ENCODE assay signal across 1 cellular context in the genomic region with DNA sequence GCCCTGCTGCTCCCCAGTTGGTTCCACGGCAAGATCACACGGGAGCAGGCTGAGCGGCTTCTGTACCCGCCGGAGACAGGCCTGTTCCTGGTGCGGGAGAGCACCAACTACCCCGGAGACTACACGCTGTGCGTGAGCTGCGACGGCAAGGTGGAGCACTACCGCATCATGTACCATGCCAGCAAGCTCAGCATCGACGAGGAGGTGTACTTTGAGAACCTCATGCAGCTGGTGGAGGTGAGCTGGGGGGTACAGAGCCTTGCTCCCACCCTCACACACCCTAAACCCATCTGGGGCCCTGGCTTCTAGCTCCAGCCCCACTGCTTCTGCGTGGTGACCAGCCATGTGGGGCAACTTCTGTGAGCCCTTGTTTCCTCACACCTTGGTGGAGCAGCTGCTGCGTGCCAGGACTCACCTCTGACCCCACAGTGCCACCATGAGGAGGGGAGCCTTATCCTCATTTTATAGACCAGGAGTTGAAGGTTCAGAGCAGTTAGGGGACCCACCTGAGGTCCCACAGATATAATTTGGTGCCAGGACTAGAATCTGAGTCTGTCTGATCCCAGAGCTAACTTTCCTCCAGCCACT.
TF ChIP-seq lines count a peak whose summit lies in the region.

No MANE protein-coding gene starts in this region.

TF ChIP-seq in GM23338, 12 proteins besides CTCF, POLR2A, EP300 and RAD21:
- TF ChIP-seq NANOG (IDR thresholded peaks at IDR 0.05; ENCODE audit: borderline replicate concordance) (no peak), STAT1 (IDR thresholded peaks at IDR 0.05; ENCODE audit: unreplicated experiment) (no peak), CREB1 (CRISPR knock-in tag; IDR thresholded peaks at IDR 0.05; ENCODE audit: low read depth) (no peak), ZNF331 (CRISPR knock-in tag; IDR thresholded peaks at IDR 0.05; ENCODE audit: low read depth) (no peak), EZH2 (IDR thresholded peaks at IDR 0.05; ENCODE audit: low read depth, unreplicated experiment) (no peak), JUNB (IDR thresholded peaks at IDR 0.05; ENCODE audit: unreplicated experiment) (no peak), ZNF114 (CRISPR knock-in tag; IDR thresholded peaks at IDR 0.05) (no peak)
- TF ChIP-seq, protein P1, sequence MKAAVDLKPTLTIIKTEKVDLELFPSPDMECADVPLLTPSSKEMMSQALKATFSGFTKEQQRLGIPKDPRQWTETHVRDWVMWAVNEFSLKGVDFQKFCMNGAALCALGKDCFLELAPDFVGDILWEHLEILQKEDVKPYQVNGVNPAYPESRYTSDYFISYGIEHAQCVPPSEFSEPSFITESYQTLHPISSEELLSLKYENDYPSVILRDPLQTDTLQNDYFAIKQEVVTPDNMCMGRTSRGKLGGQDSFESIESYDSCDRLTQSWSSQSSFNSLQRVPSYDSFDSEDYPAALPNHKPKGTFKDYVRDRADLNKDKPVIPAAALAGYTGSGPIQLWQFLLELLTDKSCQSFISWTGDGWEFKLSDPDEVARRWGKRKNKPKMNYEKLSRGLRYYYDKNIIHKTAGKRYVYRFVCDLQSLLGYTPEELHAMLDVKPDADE (IDR thresholded peaks at IDR 0.05) = no peak
- TF ChIP-seq, protein P2, sequence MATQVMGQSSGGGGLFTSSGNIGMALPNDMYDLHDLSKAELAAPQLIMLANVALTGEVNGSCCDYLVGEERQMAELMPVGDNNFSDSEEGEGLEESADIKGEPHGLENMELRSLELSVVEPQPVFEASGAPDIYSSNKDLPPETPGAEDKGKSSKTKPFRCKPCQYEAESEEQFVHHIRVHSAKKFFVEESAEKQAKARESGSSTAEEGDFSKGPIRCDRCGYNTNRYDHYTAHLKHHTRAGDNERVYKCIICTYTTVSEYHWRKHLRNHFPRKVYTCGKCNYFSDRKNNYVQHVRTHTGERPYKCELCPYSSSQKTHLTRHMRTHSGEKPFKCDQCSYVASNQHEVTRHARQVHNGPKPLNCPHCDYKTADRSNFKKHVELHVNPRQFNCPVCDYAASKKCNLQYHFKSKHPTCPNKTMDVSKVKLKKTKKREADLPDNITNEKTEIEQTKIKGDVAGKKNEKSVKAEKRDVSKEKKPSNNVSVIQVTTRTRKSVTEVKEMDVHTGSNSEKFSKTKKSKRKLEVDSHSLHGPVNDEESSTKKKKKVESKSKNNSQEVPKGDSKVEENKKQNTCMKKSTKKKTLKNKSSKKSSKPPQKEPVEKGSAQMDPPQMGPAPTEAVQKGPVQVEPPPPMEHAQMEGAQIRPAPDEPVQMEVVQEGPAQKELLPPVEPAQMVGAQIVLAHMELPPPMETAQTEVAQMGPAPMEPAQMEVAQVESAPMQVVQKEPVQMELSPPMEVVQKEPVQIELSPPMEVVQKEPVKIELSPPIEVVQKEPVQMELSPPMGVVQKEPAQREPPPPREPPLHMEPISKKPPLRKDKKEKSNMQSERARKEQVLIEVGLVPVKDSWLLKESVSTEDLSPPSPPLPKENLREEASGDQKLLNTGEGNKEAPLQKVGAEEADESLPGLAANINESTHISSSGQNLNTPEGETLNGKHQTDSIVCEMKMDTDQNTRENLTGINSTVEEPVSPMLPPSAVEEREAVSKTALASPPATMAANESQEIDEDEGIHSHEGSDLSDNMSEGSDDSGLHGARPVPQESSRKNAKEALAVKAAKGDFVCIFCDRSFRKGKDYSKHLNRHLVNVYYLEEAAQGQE (IDR thresholded peaks at IDR 0.05; ENCODE audit: unreplicated experiment) = no peak
- TF ChIP-seq, protein P3, sequence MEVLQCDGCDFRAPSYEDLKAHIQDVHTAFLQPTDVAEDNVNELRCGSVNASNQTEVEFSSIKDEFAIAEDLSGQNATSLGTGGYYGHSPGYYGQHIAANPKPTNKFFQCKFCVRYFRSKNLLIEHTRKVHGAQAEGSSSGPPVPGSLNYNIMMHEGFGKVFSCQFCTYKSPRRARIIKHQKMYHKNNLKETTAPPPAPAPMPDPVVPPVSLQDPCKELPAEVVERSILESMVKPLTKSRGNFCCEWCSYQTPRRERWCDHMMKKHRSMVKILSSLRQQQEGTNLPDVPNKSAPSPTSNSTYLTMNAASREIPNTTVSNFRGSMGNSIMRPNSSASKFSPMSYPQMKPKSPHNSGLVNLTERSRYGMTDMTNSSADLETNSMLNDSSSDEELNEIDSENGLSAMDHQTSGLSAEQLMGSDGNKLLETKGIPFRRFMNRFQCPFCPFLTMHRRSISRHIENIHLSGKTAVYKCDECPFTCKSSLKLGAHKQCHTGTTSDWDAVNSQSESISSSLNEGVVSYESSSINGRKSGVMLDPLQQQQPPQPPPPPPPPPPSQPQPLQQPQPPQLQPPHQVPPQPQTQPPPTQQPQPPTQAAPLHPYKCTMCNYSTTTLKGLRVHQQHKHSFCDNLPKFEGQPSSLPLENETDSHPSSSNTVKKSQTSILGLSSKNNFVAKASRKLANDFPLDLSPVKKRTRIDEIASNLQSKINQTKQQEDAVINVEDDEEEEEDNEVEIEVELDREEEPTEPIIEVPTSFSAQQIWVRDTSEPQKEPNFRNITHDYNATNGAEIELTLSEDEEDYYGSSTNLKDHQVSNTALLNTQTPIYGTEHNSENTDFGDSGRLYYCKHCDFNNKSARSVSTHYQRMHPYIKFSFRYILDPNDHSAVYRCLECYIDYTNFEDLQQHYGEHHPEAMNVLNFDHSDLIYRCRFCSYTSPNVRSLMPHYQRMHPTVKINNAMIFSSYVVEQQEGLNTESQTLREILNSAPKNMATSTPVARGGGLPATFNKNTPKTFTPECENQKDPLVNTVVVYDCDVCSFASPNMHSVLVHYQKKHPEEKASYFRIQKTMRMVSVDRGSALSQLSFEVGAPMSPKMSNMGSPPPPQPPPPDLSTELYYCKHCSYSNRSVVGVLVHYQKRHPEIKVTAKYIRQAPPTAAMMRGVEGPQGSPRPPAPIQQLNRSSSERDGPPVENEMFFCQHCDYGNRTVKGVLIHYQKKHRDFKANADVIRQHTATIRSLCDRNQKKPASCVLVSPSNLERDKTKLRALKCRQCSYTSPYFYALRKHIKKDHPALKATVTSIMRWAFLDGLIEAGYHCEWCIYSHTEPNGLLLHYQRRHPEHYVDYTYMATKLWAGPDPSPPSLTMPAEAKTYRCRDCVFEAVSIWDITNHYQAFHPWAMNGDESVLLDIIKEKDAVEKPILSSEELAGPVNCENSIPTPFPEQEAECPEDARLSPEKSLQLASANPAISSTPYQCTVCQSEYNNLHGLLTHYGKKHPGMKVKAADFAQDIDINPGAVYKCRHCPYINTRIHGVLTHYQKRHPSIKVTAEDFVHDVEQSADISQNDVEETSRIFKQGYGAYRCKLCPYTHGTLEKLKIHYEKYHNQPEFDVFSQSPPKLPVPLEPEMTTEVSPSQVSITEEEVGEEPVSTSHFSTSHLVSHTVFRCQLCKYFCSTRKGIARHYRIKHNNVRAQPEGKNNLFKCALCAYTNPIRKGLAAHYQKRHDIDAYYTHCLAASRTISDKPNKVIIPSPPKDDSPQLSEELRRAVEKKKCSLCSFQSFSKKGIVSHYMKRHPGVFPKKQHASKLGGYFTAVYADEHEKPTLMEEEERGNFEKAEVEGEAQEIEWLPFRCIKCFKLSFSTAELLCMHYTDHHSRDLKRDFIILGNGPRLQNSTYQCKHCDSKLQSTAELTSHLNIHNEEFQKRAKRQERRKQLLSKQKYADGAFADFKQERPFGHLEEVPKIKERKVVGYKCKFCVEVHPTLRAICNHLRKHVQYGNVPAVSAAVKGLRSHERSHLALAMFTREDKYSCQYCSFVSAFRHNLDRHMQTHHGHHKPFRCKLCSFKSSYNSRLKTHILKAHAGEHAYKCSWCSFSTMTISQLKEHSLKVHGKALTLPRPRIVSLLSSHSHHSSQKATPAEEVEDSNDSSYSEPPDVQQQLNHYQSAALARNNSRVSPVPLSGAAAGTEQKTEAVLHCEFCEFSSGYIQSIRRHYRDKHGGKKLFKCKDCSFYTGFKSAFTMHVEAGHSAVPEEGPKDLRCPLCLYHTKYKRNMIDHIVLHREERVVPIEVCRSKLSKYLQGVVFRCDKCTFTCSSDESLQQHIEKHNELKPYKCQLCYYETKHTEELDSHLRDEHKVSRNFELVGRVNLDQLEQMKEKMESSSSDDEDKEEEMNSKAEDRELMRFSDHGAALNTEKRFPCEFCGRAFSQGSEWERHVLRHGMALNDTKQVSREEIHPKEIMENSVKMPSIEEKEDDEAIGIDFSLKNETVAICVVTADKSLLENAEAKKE (CRISPR knock-in tag; IDR thresholded peaks at IDR 0.05) = no peak
